Comparison of ENCODE assay signal across 1 cellular context in genomic region chr10:87186016-87186415, GRCh38. TPM values are rescaled to one million over a fixed set of nuclear protein-coding genes. Genes with fewer than 3 reads are reported as not detected.
"Had no signal": no experiment of that assay in that cellular context is flagged by ENCODE, and none has a peak within 500 bp of the region (broad histone marks: within the 10 kb centered on the region; RNA-seq: fewer than 3 reads in every experiment).

No MANE protein-coding gene starts in this region.

RNA-seq across cellular contexts. Expression of gene NUTM2A, which starts 39.2 kb away (rescaled TPM):
- total RNA-seq: HT-29 had no signal
